Comparison of ENCODE assay signal across 10 cellular contexts in genomic region chr16:31351937-31352315, GRCh38. TPM values are rescaled to one million over a fixed set of nuclear protein-coding genes. Genes with fewer than 3 reads are reported as not detected.
A peak's percentile ranks its signal among the peaks of the same experiment; 100 is the strongest.
DNase-seq lines count a peak whose midpoint lies in the region; ATAC-seq and TF ChIP-seq lines count a peak whose summit lies in the region.
"Had no signal": no experiment of that assay in that cellular context is flagged by ENCODE, and none has a peak within 500 bp of the region (broad histone marks: within the 10 kb centered on the region; RNA-seq: fewer than 3 reads in every experiment).

No MANE protein-coding gene starts in this region.

- H3K36me3 Mint-ChIP-seq in stimulated activated memory B cell treated with anti-CD40 and anti-IgM and Interleukin-4, amounts not matched to agents 10 μg/mL and 1 μg/mL and 100 μg/mL, for 72 hours, result peaks cover 5% of the 10 kb centered on the region
- H3K36me3 Mint-ChIP-seq: type B pancreatic cell had no signal

- peaks cover 92% of the 10 kb centered on the region for H3K4me1 Mint-ChIP-seq in stimulated activated memory B cell treated with anti-CD40 and anti-IgM and Interleukin-4, amounts not matched to agents 10 μg/mL and 1 μg/mL and 100 μg/mL, for 72 hours

- H3K27me3 ChIP-seq in RWPE2 (ENCODE audit: insufficient read depth, poor library complexity, severe bottlenecking), result no peaks in the 10 kb centered on the region
- H3K27me3 ChIP-seq in heart right ventricle, result peaks cover 0 to 16% (median 0%) of the 10 kb centered on the region in 7 donors

- H3K4me3 ChIP-seq in RWPE2 (ENCODE audit: severe bottlenecking) (no peak overlapping the region), heart right ventricle (peak overlapping the region in 1 of 10 donors; percentile 21)

- H3K4me3 Mint-ChIP-seq in stimulated activated memory B cell treated with anti-CD40 and anti-IgM and Interleukin-4, amounts not matched to agents 10 μg/mL and 1 μg/mL and 100 μg/mL, for 72 hours, result peak overlapping the region; percentile 73
- H3K4me3 Mint-ChIP-seq: type B pancreatic cell had no signal

- H3K9me3 ChIP-seq in RWPE2 (ENCODE audit: severe bottlenecking) (no peaks in the 10 kb centered on the region), heart right ventricle (no peaks in the 10 kb centered on the region)

- H3K4me1 ChIP-seq in RWPE2 (ENCODE audit: insufficient read depth, poor library complexity, severe bottlenecking) (no peaks in the 10 kb centered on the region), heart right ventricle (peaks cover 0 to 50% (median under 1%) of the 10 kb centered on the region in 9 donors)

- TF ChIP-seq CTCF in RWPE2 (IDR thresholded peaks at IDR 0.05; ENCODE audit: poor library complexity, severe bottlenecking) (no peak), heart right ventricle (IDR thresholded peaks at IDR 0.05) (no peak)

- ATAC-seq in RWPE2 (ENCODE audit: low read depth) (no peak), heart right ventricle (peak in 6 of 8 donors; percentile 32 to 58 (median 40)), HG02759 (IDR thresholded peaks at IDR 0.05; ENCODE audit: unreplicated experiment) (no peak)
- peak; percentile 59 for ATAC-seq in stimulated activated memory B cell treated with anti-CD40 and anti-IgM and Interleukin-4, amounts not matched to agents 10 μg/mL and 1 μg/mL and 100 μg/mL, for 72 hours

- H3K27ac Mint-ChIP-seq in stimulated activated memory B cell treated with anti-CD40 and anti-IgM and Interleukin-4, amounts not matched to agents 10 μg/mL and 1 μg/mL and 100 μg/mL, for 72 hours, result peak overlapping the region; percentile 90
- H3K27ac Mint-ChIP-seq: type B pancreatic cell had no signal

- no peaks in the 10 kb centered on the region for H3K36me3 ChIP-seq in RWPE2 (ENCODE audit: low read depth)
- no peaks in the 10 kb centered on the region for H3K36me3 ChIP-seq in heart right ventricle

- intact Hi-C loops in heart right ventricle (cut with DNase I), result no loop called here

- H3K27ac ChIP-seq in RWPE2 (ENCODE audit: poor library complexity, severe bottlenecking), result no peak overlapping the region
- H3K27ac ChIP-seq in heart right ventricle, result peak overlapping the region in 5 of 10 donors; percentile 51 to 93 (median 53)

- 40 to 49% methylated on average over 6 of the region's 6 CpGs for whole genome bisulfite sequencing in heart right ventricle, 2 donors

- peak; percentile 61 for DNase-seq in activated CD4-positive, alpha-beta T cell treated with anti-CD3 and anti-CD28 coated beads for 48 hours
- DNase-seq in activated CD4-positive, alpha-beta T cell treated with anti-CD3 and anti-CD28 coated beads for 1 hour, result no peak
- peak; percentile 12 for DNase-seq in RWPE2 (ENCODE audit: low spot score)
- DNase-seq in heart right ventricle, result no peak
- DNase-seq in COR-L47 (lab: John Stamatoyannopoulos, UW), result no peak
- no peak for DNase-seq in DMS79 (lab: John Stamatoyannopoulos, UW)
- DNase-seq: NCI-H2029 had no signal

- peaks cover 2% of the 10 kb centered on the region for H3K9me3 Mint-ChIP-seq in stimulated activated memory B cell treated with anti-CD40 and anti-IgM and Interleukin-4, amounts not matched to agents 10 μg/mL and 1 μg/mL and 100 μg/mL, for 72 hours
- H3K9me3 Mint-ChIP-seq: type B pancreatic cell had no signal

- H3K27me3 Mint-ChIP-seq in stimulated activated memory B cell treated with anti-CD40 and anti-IgM and Interleukin-4, amounts not matched to agents 10 μg/mL and 1 μg/mL and 100 μg/mL, for 72 hours, result no peaks in the 10 kb centered on the region

RNA-seq across cellular contexts. Expression of gene ITGAX, which starts 3.0 kb away (rescaled TPM):
- total RNA-seq in heart right ventricle, result 10 to 100 TPM in 1 of 10 donors, 1 to 10 TPM in 7, under 1 TPM in 2; 0.79 to 18.5 (median 2.2) TPM
- 1 to 10 TPM; 1.3 to 1.6 TPM for polyA plus RNA-seq in heart right ventricle

RNA-seq across cellular contexts. Expression of gene ITGAD, which starts 41.2 kb away (rescaled TPM):
- under 1 TPM in 1 of 10 donors, not detected in 9; 0.39 TPM for total RNA-seq in heart right ventricle
- polyA plus RNA-seq in heart right ventricle, result under 1 TPM in 1 of 2 donors, not detected in 1; 0.01 TPM

Comparison
In these comparisons a context has a peak if more than half of its experiments do, and no peak if none do; other contexts are left out.
1. DNase-seq: peak in activated CD4-positive, alpha-beta T cell treated with anti-CD3 and anti-CD28 coated beads for 48 hours (single experiment) and RWPE2 (single experiment); none in activated CD4-positive, alpha-beta T cell treated with anti-CD3 and anti-CD28 coated beads for 1 hour (single experiment), heart right ventricle (0 of 2), COR-L47 (single experiment) and DMS79 (single experiment).
2. ATAC-seq: peak in heart right ventricle (6 of 8) and stimulated activated memory B cell treated with anti-CD40 and anti-IgM and Interleukin-4, amounts not matched to agents 10 μg/mL and 1 μg/mL and 100 μg/mL, for 72 hours (single experiment); none in RWPE2 (single experiment) and HG02759 (single experiment).